In genomic region chr17:50371526-50371925, GRCh38 we compare ENCODE assay signal across 11 cellular contexts. TPM values are rescaled to one million over a fixed set of nuclear protein-coding genes. Genes with fewer than 3 reads are reported as not detected.
DNase-seq lines count a peak whose midpoint lies in the region; ATAC-seq and TF ChIP-seq lines count a peak whose summit lies in the region.
"Had no signal": no experiment of that assay in that cellular context is flagged by ENCODE, and none has a peak within 500 bp of the region (broad histone marks: within the 10 kb centered on the region; RNA-seq: fewer than 3 reads in every experiment).

No MANE protein-coding gene starts in this region.

- CTCF ChIA-PET in CD8-positive, alpha-beta T cell (lab: Charles Lee), result interaction anchor here (1.3 to 6.0 kb wide), 3 partner anchors 10 to 25 kb away, joined by 4 to 41 read pairs (median 5); partner anchors contain the start of gene LRRC59

- H3K9me3 Mint-ChIP-seq in CD8-positive, alpha-beta T cell, result no peaks in the 10 kb centered on the region
- no peaks in the 10 kb centered on the region for H3K9me3 Mint-ChIP-seq in brain
- no peaks in the 10 kb centered on the region for H3K9me3 Mint-ChIP-seq in natural killer cell treated with Interleukin-12 subunit alpha and Interleukin-12 subunit beta and Interleukin-15 and Interleukin-18, amount 100 ng/mL, for 72 hours

- H3K4me2 ChIP-seq in Karpas-422 (ENCODE audit: low read depth, low read length, poor library complexity, severe bottlenecking), result peak overlapping the region; percentile 85

- intact Hi-C loops in CD8-positive, alpha-beta T cell (cut with DNase I, micrococcal nuclease), result loop anchor here (10.0 kb wide), 2 partner anchors 53 to 333 kb away; partner anchors contain the start of genes ACSF2 (in 1 of the 2) and ANKRD40 (in 1 of the 2)
- intact Hi-C loops in ascending aorta (cut with DNase I), result no loop called here

- H3K9ac ChIP-seq in Karpas-422 (ENCODE audit: low read length), result peak overlapping the region; percentile 85

- H3K27ac ChIP-seq in CD8-positive, alpha-beta T cell (ENCODE audit: low read depth, low read length), result no peak overlapping the region
- H3K27ac ChIP-seq in Karpas-422 (ENCODE audit: low read length) (no peak overlapping the region), ascending aorta (no peak overlapping the region)
- H3K27ac ChIP-seq: right lobe of liver had no signal

- H3K9me2 ChIP-seq in Karpas-422 (replicated peaks; ENCODE audit: insufficient read depth, low read length), result no peaks in the 10 kb centered on the region

- H3K79me2 ChIP-seq in Karpas-422 (ENCODE audit: low read length), result peaks cover 36% of the 10 kb centered on the region

- H3K4me3 Mint-ChIP-seq in CD8-positive, alpha-beta T cell, result peak overlapping the region; percentile 61
- peak overlapping the region; percentile 94 to 100 (median 98) for H3K4me3 Mint-ChIP-seq in brain
- H3K4me3 Mint-ChIP-seq in natural killer cell treated with Interleukin-12 subunit alpha and Interleukin-12 subunit beta and Interleukin-15 and Interleukin-18, amount 100 ng/mL, for 72 hours, result peak overlapping the region; percentile 98

- no peak overlapping the region for H3K27ac Mint-ChIP-seq in CD8-positive, alpha-beta T cell
- H3K27ac Mint-ChIP-seq in brain, result peak overlapping the region; percentile 3 to 100 (median 97)
- peak overlapping the region; percentile 98 for H3K27ac Mint-ChIP-seq in natural killer cell treated with Interleukin-12 subunit alpha and Interleukin-12 subunit beta and Interleukin-15 and Interleukin-18, amount 100 ng/mL, for 72 hours

- POLR2A ChIA-PET in CD8-positive, alpha-beta T cell (lab: Charles Lee), result interaction anchor here (1.2 to 2.1 kb wide), 3 partner anchors 10 to 54 kb away, joined by 3 to 10 read pairs (median 5); partner anchors contain the start of genes ACSF2 and LRRC59

- TF ChIP-seq CTCF in CD8-positive, alpha-beta T cell (IDR thresholded peaks at IDR 0.05), result no peak
- TF ChIP-seq CTCF in brain (conservative IDR thresholded peaks at IDR 0.05) (no peak), ascending aorta (IDR thresholded peaks at IDR 0.05) (no peak)

- no peak for ATAC-seq in CD8-positive, alpha-beta T cell
- no peak for ATAC-seq in natural killer cell treated with Interleukin-12 subunit alpha and Interleukin-12 subunit beta and Interleukin-15 and Interleukin-18, amount 100 ng/mL, for 72 hours
- ATAC-seq: right lobe of liver had no signal

- peaks cover 41% of the 10 kb centered on the region for H3K36me3 ChIP-seq in CD8-positive, alpha-beta T cell (ENCODE audit: insufficient read depth, low read length)
- H3K36me3 ChIP-seq in Karpas-422 (ENCODE audit: insufficient read depth, low read length), result peaks cover 26% of the 10 kb centered on the region; the same call in 1 of the 2 replicates
- peaks cover 26 to 38% of the 10 kb centered on the region in 2 donors for H3K36me3 ChIP-seq in ascending aorta

- no peaks in the 10 kb centered on the region for H3K27me3 Mint-ChIP-seq in CD8-positive, alpha-beta T cell (ENCODE audit: low read depth)
- H3K27me3 Mint-ChIP-seq in brain, result peaks cover 11% of the 10 kb centered on the region
- no peaks in the 10 kb centered on the region for H3K27me3 Mint-ChIP-seq in natural killer cell treated with Interleukin-12 subunit alpha and Interleukin-12 subunit beta and Interleukin-15 and Interleukin-18, amount 100 ng/mL, for 72 hours

- no peaks in the 10 kb centered on the region for H4K20me1 ChIP-seq in Karpas-422 (ENCODE audit: insufficient read depth, low read depth, low read length)

- H3K27me3 ChIP-seq in CD8-positive, alpha-beta T cell (ENCODE audit: insufficient read depth, low read length), result no peaks in the 10 kb centered on the region
- H3K27me3 ChIP-seq in Karpas-422 (ENCODE audit: low read length) (no peaks in the 10 kb centered on the region), ascending aorta (no peaks in the 10 kb centered on the region)
- H3K27me3 ChIP-seq: right lobe of liver had no signal

- H3K4me1 Mint-ChIP-seq in CD8-positive, alpha-beta T cell (ENCODE audit: low read depth), result peaks cover 28% of the 10 kb centered on the region
- peaks cover 33% of the 10 kb centered on the region for H3K4me1 Mint-ChIP-seq in brain
- H3K4me1 Mint-ChIP-seq in natural killer cell treated with Interleukin-12 subunit alpha and Interleukin-12 subunit beta and Interleukin-15 and Interleukin-18, amount 100 ng/mL, for 72 hours (ENCODE audit: low read depth in 2 of 2), result peaks cover 23 to 28% of the 10 kb centered on the region in 2 donors

- peaks cover 55% of the 10 kb centered on the region for H3K36me3 Mint-ChIP-seq in CD8-positive, alpha-beta T cell
- peaks cover 46% of the 10 kb centered on the region for H3K36me3 Mint-ChIP-seq in brain
- peaks cover 20% of the 10 kb centered on the region for H3K36me3 Mint-ChIP-seq in natural killer cell treated with Interleukin-12 subunit alpha and Interleukin-12 subunit beta and Interleukin-15 and Interleukin-18, amount 100 ng/mL, for 72 hours

- DNase-seq in CD8-positive, alpha-beta T cell, result no peak
- DNase-seq in Karpas-422 (no peak), SHP77 treated with DMSO at 0.1 percent for 48 hours (lab: John Stamatoyannopoulos, UW) (no peak), ascending aorta (ENCODE audit: low spot score in 2 of 2) (no peak), amygdala (lab: John Stamatoyannopoulos, UW) (no peak)
- DNase-seq in natural killer cell treated with Interleukin-12 subunit alpha and Interleukin-12 subunit beta and Interleukin-15 and Interleukin-18, amount 100 ng/mL, for 72 hours (ENCODE audit: low spot score), result no peak
- no peak for DNase-seq in stimulated activated CD4-positive, alpha-beta T cell treated with anti-CD3 and anti-CD28 coated beads, Interleukin-1b, Interleukin-23, amount 100 ng/mL, for 48 hours
- DNase-seq: NCI-H1694 treated with DMSO at 0.1 percent for 48 hours, substantia nigra had no signal

- no peak overlapping the region for H3K4me3 ChIP-seq in CD8-positive, alpha-beta T cell (ENCODE audit: low read depth, low read length)
- H3K4me3 ChIP-seq in Karpas-422 (ENCODE audit: low read length) (peak overlapping the region; percentile 86), ascending aorta (peak overlapping the region in 1 of 2 donors; percentile 68)

- no peak overlapping the region for H2AFZ ChIP-seq in Karpas-422 (ENCODE audit: low read length)

- H3K4me1 ChIP-seq in CD8-positive, alpha-beta T cell (ENCODE audit: insufficient read depth, low read length), result peaks cover 20% of the 10 kb centered on the region
- peaks cover 19% of the 10 kb centered on the region for H3K4me1 ChIP-seq in Karpas-422 (ENCODE audit: low read length)
- peaks cover 0 to 12% of the 10 kb centered on the region in 2 donors for H3K4me1 ChIP-seq in ascending aorta

- no peaks in the 10 kb centered on the region for H3K9me3 ChIP-seq in CD8-positive, alpha-beta T cell (ENCODE audit: low read length)
- H3K9me3 ChIP-seq in Karpas-422 (ENCODE audit: low read length) (no peaks in the 10 kb centered on the region), ascending aorta (no peaks in the 10 kb centered on the region)
- H3K9me3 ChIP-seq: right lobe of liver had no signal

RNA-seq across cellular contexts. Expression of gene MRPL27, which starts 1.5 kb away (rescaled TPM):
- 10 to 100 TPM; 28.6 to 30.8 TPM for total RNA-seq in CD8-positive, alpha-beta T cell
- total RNA-seq in Karpas-422 (2014; rRNA removed; shearing (Covaris generic); ENCODE audit: low replicate concordance), result 22.3 and 48.6 TPM in 2 replicates
- 81.3 TPM for polyA plus RNA-seq in brain (ENCODE audit: insufficient read depth, low read depth, low replicate concordance)
- total RNA-seq in natural killer cell treated with Interleukin-12 subunit alpha and Interleukin-12 subunit beta and Interleukin-15 and Interleukin-18, amount 100 ng/mL, for 72 hours, result 10 to 100 TPM; 62.7 to 77.7 TPM
- total RNA-seq in ascending aorta, result 28.9 TPM

RNA-seq across cellular contexts. Expression of gene EME1, which starts 1.5 kb away (rescaled TPM):
- total RNA-seq in CD8-positive, alpha-beta T cell, result under 1 TPM; 0.53 to 0.60 TPM
- total RNA-seq in Karpas-422 (2014; rRNA removed; shearing (Covaris generic); ENCODE audit: low replicate concordance), result 10.6 and 18.8 TPM in 2 replicates
- polyA plus RNA-seq in brain (ENCODE audit: insufficient read depth, low read depth, low replicate concordance), result 6.0 TPM
- 10 to 100 TPM; 15.8 to 40.2 TPM for total RNA-seq in natural killer cell treated with Interleukin-12 subunit alpha and Interleukin-12 subunit beta and Interleukin-15 and Interleukin-18, amount 100 ng/mL, for 72 hours
- not detected for total RNA-seq in ascending aorta

RNA-seq across cellular contexts. Expression of gene XYLT2, which starts 25.6 kb away (rescaled TPM):
- total RNA-seq in CD8-positive, alpha-beta T cell, result 1 to 10 TPM; 9.0 to 9.4 TPM
- 11.4 and 30.4 TPM in 2 replicates for total RNA-seq in Karpas-422 (2014; rRNA removed; shearing (Covaris generic); ENCODE audit: low replicate concordance)
- 5.6 TPM for polyA plus RNA-seq in brain (ENCODE audit: insufficient read depth, low read depth, low replicate concordance)
- 10 to 100 TPM; 19.6 to 27.1 TPM for total RNA-seq in natural killer cell treated with Interleukin-12 subunit alpha and Interleukin-12 subunit beta and Interleukin-15 and Interleukin-18, amount 100 ng/mL, for 72 hours
- total RNA-seq in ascending aorta, result 51.3 TPM

RNA-seq across cellular contexts. Expression of gene LRRC59, which starts 25.8 kb away (rescaled TPM):
- total RNA-seq in CD8-positive, alpha-beta T cell, result 10 to 100 TPM; 59.1 to 59.9 TPM
- 53.3 and 68.0 TPM in 2 replicates for total RNA-seq in Karpas-422 (2014; rRNA removed; shearing (Covaris generic); ENCODE audit: low replicate concordance)
- 78.7 TPM for polyA plus RNA-seq in brain (ENCODE audit: insufficient read depth, low read depth, low replicate concordance)
- total RNA-seq in natural killer cell treated with Interleukin-12 subunit alpha and Interleukin-12 subunit beta and Interleukin-15 and Interleukin-18, amount 100 ng/mL, for 72 hours, result 100 to 1,000 TPM in 1 of 2 donors, 10 to 100 TPM in 1; 90.8 to 138 TPM
- total RNA-seq in ascending aorta, result 91.9 TPM

RNA-seq across cellular contexts. Expression of gene ACSF2, which starts 54.5 kb away (rescaled TPM):
- 10 to 100 TPM; 12.5 to 12.9 TPM for total RNA-seq in CD8-positive, alpha-beta T cell
- 63.5 and 67.7 TPM in 2 replicates for total RNA-seq in Karpas-422 (2014; rRNA removed; shearing (Covaris generic); ENCODE audit: low replicate concordance)
- polyA plus RNA-seq in brain (ENCODE audit: insufficient read depth, low read depth, low replicate concordance), result 7.9 TPM
- total RNA-seq in natural killer cell treated with Interleukin-12 subunit alpha and Interleukin-12 subunit beta and Interleukin-15 and Interleukin-18, amount 100 ng/mL, for 72 hours, result 10 to 100 TPM in 1 of 2 donors, 1 to 10 TPM in 1; 6.9 to 13.4 TPM
- total RNA-seq in ascending aorta, result 26.1 TPM
